In genomic region chr7:128928159-128928558, GRCh38 we compare ENCODE assay signal across 26 cellular contexts. TPM values are rescaled to one million over a fixed set of nuclear protein-coding genes. Genes with fewer than 3 reads are reported as not detected.
"Had no signal": no experiment of that assay in that cellular context is flagged by ENCODE, and none has a peak within 500 bp of the region (broad histone marks: within the 10 kb centered on the region; RNA-seq: fewer than 3 reads in every experiment).

No MANE protein-coding gene starts in this region.

- ATAC-seq: activated T-cell treated with anti-CD3 and anti-CD28 coated beads, Interleukin-2, amount 50 U/mL, for 72 hours; body of pancreas; foreskin keratinocyte; naive thymus-derived CD8-positive, alpha-beta T cell; right cardiac atrium; stimulated activated naive B cell treated with anti-CD40 and anti-IgM and Interleukin-4, amounts not matched to agents 10 μg/mL and 1 μg/mL and 100 μg/mL, for 72 hours; upper lobe of right lung had no signal

- H3K4me3 Mint-ChIP-seq: activated CD4-positive, alpha-beta memory T cell treated with anti-CD3 and anti-CD28 coated beads, Interleukin-2, amount 10 ng/mL, durations not matched to agents 7 days and 5 days; activated CD4-positive, alpha-beta T cell treated with anti-CD3 and anti-CD28 coated beads, Interleukin-2, amount 10 ng/mL, durations not matched to agents 24 days and 14 days; activated naive CD8-positive, alpha-beta T cell treated with anti-CD3 and anti-CD28 coated beads, Interleukin-2, amount 50 U/mL, for 24 hours; activated T-cell treated with anti-CD3 and anti-CD28 coated beads, Interleukin-2, amount 50 U/mL, for 72 hours; mesothelial cell of epicardium; naive thymus-derived CD8-positive, alpha-beta T cell; stimulated activated naive B cell treated with anti-CD40 and anti-IgM and Interleukin-4, amounts not matched to agents 10 μg/mL and 1 μg/mL and 100 μg/mL, for 72 hours; T-helper 1 cell treated with Interleukin-12 subunit alpha and Interleukin-12 subunit beta and Interleukin-4 antibody, amounts not matched to agents 30 μg/mL and 1 μg/mL, for 36 hours had no signal

- DNase-seq: activated CD4-positive, alpha-beta memory T cell treated with anti-CD3 and anti-CD28 coated beads, Interleukin-2, amount 10 ng/mL, durations not matched to agents 7 days and 5 days; activated CD4-positive, alpha-beta T cell treated with anti-CD3 and anti-CD28 coated beads, Interleukin-2, amount 10 ng/mL, durations not matched to agents 24 days and 14 days; activated effector memory CD4-positive, alpha-beta T cell treated with Interleukin-2 at 50 U/mL for 16 hours; activated naive CD4-positive, alpha-beta T cell treated with anti-CD3 and anti-CD28 coated beads, Interleukin-2, amount 50 U/mL, for 16 hours; activated naive CD8-positive, alpha-beta T cell treated with anti-CD3 and anti-CD28 coated beads, Interleukin-2, amount 50 U/mL, for 24 hours; activated T-cell treated with anti-CD3 and anti-CD28 coated beads, Interleukin-2, amount 50 U/mL, for 72 hours; body of pancreas; caudate nucleus; dermis blood vessel endothelial cell; effector CD8-positive, alpha-beta T cell; foreskin keratinocyte; left ventricle myocardium inferior; stimulated activated CD4-positive, alpha-beta T cell treated with anti-CD3 and anti-CD28 coated beads, Interleukin-2, amount 100 ng/mL, for 48 hours; stimulated activated CD8-positive, alpha-beta memory T cell treated with anti-CD3 and anti-CD28 coated beads, Interleukin-4, amount 100 ng/mL, for 48 hours; stimulated activated naive B cell treated with anti-CD40 and anti-IgM and Interleukin-4, amounts not matched to agents 10 μg/mL and 1 μg/mL and 100 μg/mL, for 72 hours; thyroid gland; upper lobe of right lung had no signal

- H2AFZ ChIP-seq: hepatocyte had no signal

- H3K79me2 ChIP-seq: hepatocyte had no signal

- H3K9me3 Mint-ChIP-seq: activated CD4-positive, alpha-beta memory T cell treated with anti-CD3 and anti-CD28 coated beads, Interleukin-2, amount 10 ng/mL, durations not matched to agents 7 days and 5 days; activated naive CD8-positive, alpha-beta T cell treated with anti-CD3 and anti-CD28 coated beads, Interleukin-2, amount 50 U/mL, for 24 hours; activated T-cell treated with anti-CD3 and anti-CD28 coated beads, Interleukin-2, amount 50 U/mL, for 72 hours; mesothelial cell of epicardium; naive thymus-derived CD8-positive, alpha-beta T cell; T-helper 1 cell treated with Interleukin-12 subunit alpha and Interleukin-12 subunit beta and Interleukin-4 antibody, amounts not matched to agents 30 μg/mL and 1 μg/mL, for 36 hours had no signal

- H3K36me3 ChIP-seq: left ventricle myocardium inferior, ovary, thyroid gland, upper lobe of right lung had no signal

- H3K4me3 ChIP-seq: body of pancreas, hepatocyte, left ventricle myocardium inferior, ovary, smooth muscle cell, thyroid gland, upper lobe of right lung had no signal

- H3K27me3 ChIP-seq: body of pancreas, ovary, thyroid gland, upper lobe of right lung had no signal

- H3K4me2 ChIP-seq: hepatocyte, smooth muscle cell had no signal

- H3K4me1 ChIP-seq: body of pancreas, foreskin keratinocyte, left ventricle myocardium inferior, thyroid gland had no signal

- H3K27ac Mint-ChIP-seq: activated CD4-positive, alpha-beta memory T cell treated with anti-CD3 and anti-CD28 coated beads, Interleukin-2, amount 10 ng/mL, durations not matched to agents 7 days and 5 days; activated CD4-positive, alpha-beta T cell treated with anti-CD3 and anti-CD28 coated beads, Interleukin-2, amount 10 ng/mL, durations not matched to agents 24 days and 14 days; activated naive CD8-positive, alpha-beta T cell treated with anti-CD3 and anti-CD28 coated beads, Interleukin-2, amount 50 U/mL, for 24 hours; activated T-cell treated with anti-CD3 and anti-CD28 coated beads, Interleukin-2, amount 50 U/mL, for 72 hours; mesothelial cell of epicardium; naive thymus-derived CD8-positive, alpha-beta T cell; stimulated activated naive B cell treated with anti-CD40 and anti-IgM and Interleukin-4, amounts not matched to agents 10 μg/mL and 1 μg/mL and 100 μg/mL, for 72 hours; T-helper 1 cell treated with Interleukin-12 subunit alpha and Interleukin-12 subunit beta and Interleukin-4 antibody, amounts not matched to agents 30 μg/mL and 1 μg/mL, for 36 hours had no signal

- H3K36me3 Mint-ChIP-seq: mesothelial cell of epicardium; naive thymus-derived CD8-positive, alpha-beta T cell had no signal

- H3K27ac ChIP-seq: body of pancreas, foreskin keratinocyte, hepatocyte, left ventricle myocardium inferior, ovary, thyroid gland, upper lobe of right lung had no signal

- H3K9me3 ChIP-seq: body of pancreas, left ventricle myocardium inferior, ovary, thyroid gland, upper lobe of right lung had no signal

- H3K27me3 Mint-ChIP-seq: stimulated activated naive B cell treated with anti-CD40 and anti-IgM and Interleukin-4, amounts not matched to agents 10 μg/mL and 1 μg/mL and 100 μg/mL, for 72 hours had no signal

RNA-seq across cellular contexts. Expression of gene IRF5, which starts 9.6 kb away (rescaled TPM):
- total RNA-seq: lung microvascular endothelial cell had no signal
- polyA plus RNA-seq: hepatocyte had no signal

RNA-seq across cellular contexts. Expression of gene KCP, which starts 17.6 kb away (rescaled TPM):
- total RNA-seq: foreskin keratinocyte, lung microvascular endothelial cell, pulmonary artery endothelial cell had no signal
- polyA plus RNA-seq: naive thymus-derived CD8-positive, alpha-beta T cell had no signal
